Comparison of ENCODE assay signal across 8 cellular contexts in the genomic region with DNA sequence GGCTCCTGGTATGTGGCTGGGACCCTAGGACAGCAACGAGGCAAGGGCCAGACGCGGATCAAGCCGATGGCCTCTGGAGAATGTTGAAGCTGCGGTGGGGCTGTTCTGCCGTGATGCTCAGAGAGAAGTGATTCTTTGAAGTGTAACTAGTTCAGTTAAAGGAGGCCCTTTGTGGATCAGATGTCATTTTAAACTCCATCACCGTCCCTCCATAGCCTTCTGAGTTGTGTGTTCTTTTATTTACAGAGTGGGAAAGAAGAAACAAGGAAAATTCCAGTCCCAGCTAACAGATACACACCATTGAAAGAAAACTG. TPM values are rescaled to one million over a fixed set of nuclear protein-coding genes. Genes with fewer than 3 reads are reported as not detected.
DNase-seq lines count a peak whose midpoint lies in the region; ATAC-seq, FAIRE-seq and TF ChIP-seq lines count a peak whose summit lies in the region.

No MANE protein-coding gene starts in this region.

- H3K27me3 ChIP-seq in HL-60 (ENCODE audit: insufficient read depth, poor library complexity, severe bottlenecking) (no peaks in the 10 kb centered on the region), muscle layer of colon (ENCODE audit: control insufficient read depth in 1 of 2, insufficient read depth in 2 of 2, low read length in 2 of 2) (no peaks in the 10 kb centered on the region)

- H3K27ac ChIP-seq in A549 (peak overlapping the region; percentile 91 to 93), HL-60 (replicated peaks) (peak overlapping the region; percentile 99), muscle layer of colon (ENCODE audit: low read depth, low read length) (peak overlapping the region; percentile 93)

- POLR2A ChIA-PET in A549 (lab: Yijun Ruan, JAX), result interaction anchor here (0.6 to 1.7 kb wide), 9 partner anchors 8 to 95 kb away, joined by 3 to 17 read pairs (median 4); a partner anchor contains a TSS

- H3K9me3 ChIP-seq in A549, result no peaks in the 10 kb centered on the region
- H3K9me3 ChIP-seq in muscle layer of colon (ENCODE audit: low read length), result no peaks in the 10 kb centered on the region

- no peak for TF ChIP-seq EP300 in A549 (IDR thresholded peaks at IDR 0.05)

- peak overlapping the region; percentile 62 for H3K9ac ChIP-seq in muscle layer of colon (ENCODE audit: low read length)

- no peak for TF ChIP-seq RAD21 in A549 (conservative IDR thresholded peaks at IDR 0.05 in 1 of 2, IDR thresholded peaks at IDR 0.05 in 1 of 2)

- no peak for FAIRE-seq in A549 (lab: Jason Lieb, UNC)

- CTCF ChIA-PET in A549 (lab: Yijun Ruan, JAX), result interaction anchor here (0.8 to 2.1 kb wide), 4 partner anchors 26 to 122 kb away, joined by 3 to 12 read pairs (median 4); no protein-coding TSS in a partner anchor

- peak overlapping the region; percentile 73 for H3K4me2 ChIP-seq in A549

- ATAC-seq in A549, result no peak; a peak in 2 of 6 replicates

- TF ChIP-seq CTCF in A549 (IDR thresholded peaks at IDR 0.05) (no peak), HL-60 (IDR thresholded peaks at IDR 0.05; ENCODE audit: insufficient read depth, low read length) (no peak), cardiac fibroblast (IDR thresholded peaks at IDR 0.05; ENCODE audit: low read depth, low read length) (no peak)

- WGBS in A549 (ENCODE audit: missing lambda C conversion rate), result 5% methylated on average over 7 of the region's 7 CpGs

- TF ChIP-seq POLR2A in A549 (IDR thresholded peaks at IDR 0.05; ENCODE audit: low read length), result no peak

- peaks cover 21% of the 10 kb centered on the region for H3K36me3 ChIP-seq in muscle layer of colon (ENCODE audit: insufficient read depth, low read length)

- no peak for DNase-seq in A549 (ENCODE audit: low read depth in 1 of 2, low spot score in 1 of 2)
- DNase-seq in HL-60 (ENCODE audit: low read depth in 1 of 2, low spot score in 1 of 2), result no peak
- DNase-seq in cardiac fibroblast (ENCODE audit: low read depth in 2 of 2), result no peak
- no peak for DNase-seq in stimulated activated CD4-positive, alpha-beta T cell treated with anti-CD3 and anti-CD28 coated beads, Interleukin-12 subunit alpha, Interleukin-12 subunit beta, amount 100 ng/mL, for 4 hours
- no peak for DNase-seq in NOMO-1 treated with dmso at 0.1 percent for 144 hours (lab: John Stamatoyannopoulos, UW; ENCODE audit: unreplicated experiment)
- no peak for DNase-seq in activated effector memory CD4-positive, alpha-beta T cell treated with anti-CD3 and anti-CD28 coated beads, Interleukin-2, amount 50 U/mL, for 16 hours
- DNase-seq in GDM1 (lab: John Stamatoyannopoulos, UW), result no peak

- H3K4me3 ChIP-seq in A549, result peak overlapping the region; percentile 75
- H3K4me3 ChIP-seq in HL-60 (replicated peaks; ENCODE audit: insufficient read depth, low read length), result peak overlapping the region; percentile 97
- peak overlapping the region; percentile 97 to 98 for H3K4me3 ChIP-seq in cardiac fibroblast (replicated peaks in 1 of 2; ENCODE audit: low read depth in 2 of 2, low read length in 2 of 2)
- H3K4me3 ChIP-seq in muscle layer of colon (ENCODE audit: low read depth in 1 of 2, low read length in 2 of 2), result peak overlapping the region; percentile 68 to 94

- H3K4me1 ChIP-seq in A549, result peaks cover 18% of the 10 kb centered on the region
- peaks cover 27% of the 10 kb centered on the region for H3K4me1 ChIP-seq in muscle layer of colon (ENCODE audit: insufficient read depth, low read length)

TF ChIP-seq in A549, 52 proteins besides CTCF, POLR2A, EP300 and RAD21:
- TF ChIP-seq PHF8 (IDR thresholded peaks at IDR 0.05; ENCODE audit: borderline replicate concordance, low read depth) (peak; percentile 3; the same call in 1 of the 2 replicates), KDM1A (IDR thresholded peaks at IDR 0.05; ENCODE audit: low read depth) (peak; percentile 3; the same call in 1 of the 2 replicates), TP53 (CRISPR knock-in tag; IDR thresholded peaks at IDR 0.05) (0 out of 2 replicates have a peak, but pooled peaks have one; percentile 52), KDM5A (IDR thresholded peaks at IDR 0.05) (peak; percentile 62; the same call in 1 of the 2 replicates), NPAS2 (CRISPR knock-in tag; IDR thresholded peaks at IDR 0.05; ENCODE audit: borderline replicate concordance) (no peak)
- TF ChIP-seq, protein P1, sequence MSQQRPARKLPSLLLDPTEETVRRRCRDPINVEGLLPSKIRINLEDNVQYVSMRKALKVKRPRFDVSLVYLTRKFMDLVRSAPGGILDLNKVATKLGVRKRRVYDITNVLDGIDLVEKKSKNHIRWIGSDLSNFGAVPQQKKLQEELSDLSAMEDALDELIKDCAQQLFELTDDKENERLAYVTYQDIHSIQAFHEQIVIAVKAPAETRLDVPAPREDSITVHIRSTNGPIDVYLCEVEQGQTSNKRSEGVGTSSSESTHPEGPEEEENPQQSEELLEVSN (IDR thresholded peaks at IDR 0.05; ENCODE audit: borderline replicate concordance, low read depth), result no peak

RNA-seq across cellular contexts. Expression of a gene that starts 0.4 kb away (rescaled TPM):
- polyA plus RNA-seq in A549 (2011; rRNA removed) (50.1 and 63.2 TPM in 2 replicates), A549 (2017; fragmentation: RNase III; extraction: RNeasy Plus Mini Kit Qiagen cat#74134 plus additional on column Dnase treatment) (49.0 to 59.8 TPM (median 57.7 TPM) in 3 replicates)
- 31.7 and 32.7 TPM in 2 replicates for polyA plus RNA-seq in A549 (2012; cell fraction: cytosol; rRNA removed)
- 11.6 and 14.9 TPM in 2 replicates for polyA plus RNA-seq in A549 (2012; cell fraction: nucleus; rRNA removed)
- 9.3 and 9.8 TPM in 2 replicates for polyA minus RNA-seq in A549 (2011; rRNA and poly(A)+ RNA removed)
